Comparison of ENCODE assay signal across 13 cellular contexts in genomic region chr21:45081636-45082035, GRCh38. TPM values are rescaled to one million over a fixed set of nuclear protein-coding genes. Genes with fewer than 3 reads are reported as not detected.
DNase-seq lines count a peak whose midpoint lies in the region; ATAC-seq and TF ChIP-seq lines count a peak whose summit lies in the region.
"Had no signal": no experiment of that assay in that cellular context is flagged by ENCODE, and none has a peak within 500 bp of the region (broad histone marks: within the 10 kb centered on the region; RNA-seq: fewer than 3 reads in every experiment).

No MANE protein-coding gene starts in this region.

- no peak for DNase-seq in activated naive CD4-positive, alpha-beta T cell treated with anti-CD3 and anti-CD28 coated beads, Interleukin-2, amount 10 ng/mL, durations not matched to agents 7 days and 5 days
- no peak for DNase-seq in activated naive CD4-positive, alpha-beta T cell treated with anti-CD3 and anti-CD28 coated beads, Interleukin-2, amount 50 U/mL, for 16 hours
- DNase-seq in activated CD8-positive, alpha-beta T cell treated with anti-CD3 and anti-CD28 coated beads, Interleukin-2, amount 10 ng/mL, durations not matched to agents 7 days and 5 days, result no peak
- DNase-seq in islet precursor cell, result peak; percentile 25
- DNase-seq in tibial artery, result no peak
- DNase-seq: H9, kidney, NCI-H1694 treated with DMSO at 0.1 percent for 48 hours had no signal

- H3K9me3 Mint-ChIP-seq in activated naive CD4-positive, alpha-beta T cell treated with anti-CD3 and anti-CD28 coated beads, Interleukin-2, amount 10 ng/mL, durations not matched to agents 7 days and 5 days, result no peaks in the 10 kb centered on the region
- no peaks in the 10 kb centered on the region for H3K9me3 Mint-ChIP-seq in activated CD8-positive, alpha-beta T cell treated with anti-CD3 and anti-CD28 coated beads, Interleukin-2, amount 10 ng/mL, durations not matched to agents 7 days and 5 days (ENCODE audit: insufficient read depth)
- H3K9me3 Mint-ChIP-seq: H9, memory B cell had no signal

- POLR2A ChIA-PET in activated CD8-positive, alpha-beta T cell treated with anti-CD3 and anti-CD28 coated beads, Interleukin-2, amount 10 ng/mL, durations not matched to agents 7 days and 5 days (lab: Charles Lee), result no interaction called here

- H3K9me3 ChIP-seq in tibial artery, result no peaks in the 10 kb centered on the region

- no peaks in the 10 kb centered on the region for H3K27me3 Mint-ChIP-seq in activated naive CD4-positive, alpha-beta T cell treated with anti-CD3 and anti-CD28 coated beads, Interleukin-2, amount 10 ng/mL, durations not matched to agents 7 days and 5 days
- no peaks in the 10 kb centered on the region for H3K27me3 Mint-ChIP-seq in activated CD8-positive, alpha-beta T cell treated with anti-CD3 and anti-CD28 coated beads, Interleukin-2, amount 10 ng/mL, durations not matched to agents 7 days and 5 days (ENCODE audit: low read depth)
- H3K27me3 Mint-ChIP-seq: memory B cell had no signal

- intact Hi-C loops in tibial artery (cut with DNase I; ENCODE audit: low total_unique reads), result loop anchor here (5.0 kb wide), 1 partner anchor 46 kb away; no protein-coding TSS in a partner anchor

- peaks cover 10 to 18% (median 14%) of the 10 kb centered on the region in 3 donors for H3K36me3 ChIP-seq in tibial artery

- peak overlapping the region; percentile 91 for H3K27ac Mint-ChIP-seq in activated naive CD4-positive, alpha-beta T cell treated with anti-CD3 and anti-CD28 coated beads, Interleukin-2, amount 10 ng/mL, durations not matched to agents 7 days and 5 days
- H3K27ac Mint-ChIP-seq in activated CD8-positive, alpha-beta T cell treated with anti-CD3 and anti-CD28 coated beads, Interleukin-2, amount 10 ng/mL, durations not matched to agents 7 days and 5 days, result peak overlapping the region; percentile 89
- H3K27ac Mint-ChIP-seq: memory B cell had no signal

- H3K4me1 ChIP-seq in tibial artery, result peaks cover 0 to 100% (median 80%) of the 10 kb centered on the region in 4 donors

- no peak for ATAC-seq in activated CD8-positive, alpha-beta T cell treated with anti-CD3 and anti-CD28 coated beads, Interleukin-2, amount 10 ng/mL, durations not matched to agents 7 days and 5 days
- no peak for ATAC-seq in HG03378 (IDR thresholded peaks at IDR 0.05; ENCODE audit: unreplicated experiment)
- no peak for ATAC-seq in HG02870 (IDR thresholded peaks at IDR 0.05; ENCODE audit: unreplicated experiment)
- ATAC-seq in HG03108 (IDR thresholded peaks at IDR 0.05; ENCODE audit: unreplicated experiment), result no peak

- CTCF ChIA-PET in activated naive CD4-positive, alpha-beta T cell treated with anti-CD3 and anti-CD28 coated beads, Interleukin-2, amount 10 ng/mL, durations not matched to agents 7 days and 5 days (lab: Charles Lee), result interaction anchor here (2.8 kb wide), 1 partner anchor 47 kb away, joined by 9 read pairs; no protein-coding TSS in a partner anchor
- CTCF ChIA-PET in activated CD8-positive, alpha-beta T cell treated with anti-CD3 and anti-CD28 coated beads, Interleukin-2, amount 10 ng/mL, durations not matched to agents 7 days and 5 days (lab: Charles Lee), result interaction anchor here (1.0 to 4.7 kb wide), 4 partner anchors 17 to 56 kb away, joined by 3 to 35 read pairs (median 18); no protein-coding TSS in a partner anchor

- TF ChIP-seq CTCF in tibial artery (IDR thresholded peaks at IDR 0.05), result no peak

- peaks cover 98% of the 10 kb centered on the region for H3K4me1 Mint-ChIP-seq in activated naive CD4-positive, alpha-beta T cell treated with anti-CD3 and anti-CD28 coated beads, Interleukin-2, amount 10 ng/mL, durations not matched to agents 7 days and 5 days
- peaks cover 98% of the 10 kb centered on the region for H3K4me1 Mint-ChIP-seq in activated CD8-positive, alpha-beta T cell treated with anti-CD3 and anti-CD28 coated beads, Interleukin-2, amount 10 ng/mL, durations not matched to agents 7 days and 5 days (ENCODE audit: low read depth)

- no peak overlapping the region for H3K4me3 ChIP-seq in tibial artery
- H3K4me3 ChIP-seq: hepatocyte had no signal

- peak overlapping the region; percentile 19 for H3K4me3 Mint-ChIP-seq in activated naive CD4-positive, alpha-beta T cell treated with anti-CD3 and anti-CD28 coated beads, Interleukin-2, amount 10 ng/mL, durations not matched to agents 7 days and 5 days
- peak overlapping the region; percentile 60 for H3K4me3 Mint-ChIP-seq in activated CD8-positive, alpha-beta T cell treated with anti-CD3 and anti-CD28 coated beads, Interleukin-2, amount 10 ng/mL, durations not matched to agents 7 days and 5 days
- H3K4me3 Mint-ChIP-seq: H9, memory B cell had no signal

- H3K27ac ChIP-seq in tibial artery, result peak overlapping the region; percentile 95
- H3K27ac ChIP-seq: hepatocyte had no signal

- no peaks in the 10 kb centered on the region for H3K27me3 ChIP-seq in tibial artery
- H3K27me3 ChIP-seq: hepatocyte had no signal

- H3K36me3 Mint-ChIP-seq in activated naive CD4-positive, alpha-beta T cell treated with anti-CD3 and anti-CD28 coated beads, Interleukin-2, amount 10 ng/mL, durations not matched to agents 7 days and 5 days, result peaks cover 35% of the 10 kb centered on the region
- H3K36me3 Mint-ChIP-seq in activated CD8-positive, alpha-beta T cell treated with anti-CD3 and anti-CD28 coated beads, Interleukin-2, amount 10 ng/mL, durations not matched to agents 7 days and 5 days (ENCODE audit: low read depth), result peaks cover 50% of the 10 kb centered on the region

RNA-seq across cellular contexts. Expression of gene ADARB1, which starts 7.3 kb away (rescaled TPM):
- 10 to 100 TPM; 52.9 to 66.2 TPM for total RNA-seq in activated CD8-positive, alpha-beta T cell treated with anti-CD3 and anti-CD28 coated beads, Interleukin-2, amount 10 ng/mL, durations not matched to agents 7 days and 5 days
